Comparison of ENCODE assay signal across 9 cellular contexts in the genomic region with DNA sequence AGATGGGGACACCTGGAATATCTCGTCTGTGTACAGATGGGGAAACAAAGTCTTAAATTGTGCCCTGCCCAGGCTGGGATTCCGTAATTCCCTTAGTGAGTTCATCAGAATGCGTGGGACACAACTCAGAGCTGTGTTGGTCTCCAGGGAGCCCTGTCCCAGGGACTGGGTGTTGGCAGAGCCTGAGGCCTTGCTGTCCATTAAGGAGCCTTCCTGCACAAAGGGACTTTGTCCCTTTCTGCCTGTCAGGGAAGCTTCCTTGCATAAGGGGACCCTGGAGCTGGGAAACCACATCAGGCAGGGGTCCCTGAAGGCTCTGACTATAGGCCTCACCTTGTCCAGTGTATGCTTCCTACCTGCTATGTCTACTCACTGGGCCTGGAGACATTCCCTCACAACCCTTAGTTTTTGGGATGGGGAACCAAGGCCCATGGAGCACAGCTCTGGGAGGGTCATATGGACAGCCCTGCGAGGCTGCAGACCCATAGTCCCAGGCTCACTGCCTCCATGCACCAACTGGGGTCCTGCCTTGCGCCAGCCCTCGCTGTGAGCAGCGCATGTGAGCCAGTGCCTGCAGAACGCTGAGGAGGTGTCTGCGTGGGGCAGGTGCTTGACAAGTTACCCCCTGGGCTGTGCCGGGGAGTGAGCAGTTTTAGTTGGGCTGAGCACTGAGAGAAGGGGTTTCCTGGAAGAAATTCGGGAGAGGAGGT. TPM values are rescaled to one million over a fixed set of nuclear protein-coding genes. Genes with fewer than 3 reads are reported as not detected.
DNase-seq lines count a peak whose midpoint lies in the region; ATAC-seq and TF ChIP-seq lines count a peak whose summit lies in the region.
"Had no signal": no experiment of that assay in that cellular context is flagged by ENCODE, and none has a peak within 500 bp of the region (broad histone marks: within the 10 kb centered on the region; RNA-seq: fewer than 3 reads in every experiment).

No MANE protein-coding gene starts in this region.

- DNase-seq in CD4-positive, alpha-beta T cell = no peak
- no peak for DNase-seq in SK-N-MC (ENCODE audit: low read depth, low spot score)
- DNase-seq in fibroblast of mammary gland (ENCODE audit: low read depth) = no peak
- no peak for DNase-seq in osteocyte (ENCODE audit: extremely low spot score, unreplicated experiment)
- DNase-seq in NCI-H446 (lab: John Stamatoyannopoulos, UW) = no peak
- DNase-seq in NCI-H69 (lab: John Stamatoyannopoulos, UW) = no peak
- no peak for DNase-seq in activated CD4-positive, CD25-positive, alpha-beta regulatory T cell (lab: John Stamatoyannopoulos, UW)

- H3K27me3 ChIP-seq in CD4-positive, alpha-beta T cell (ENCODE audit: control insufficient read depth, insufficient read depth, low read length) = no peaks in the 10 kb centered on the region
- H3K27me3 ChIP-seq: cardiac muscle cell had no signal

- no peaks in the 10 kb centered on the region for H3K27me3 Mint-ChIP-seq in CD4-positive, alpha-beta T cell
- H3K27me3 Mint-ChIP-seq in osteocyte (ENCODE audit: unreplicated experiment) = no peaks in the 10 kb centered on the region

- H3K27ac Mint-ChIP-seq in CD4-positive, alpha-beta T cell = peak overlapping the region; percentile 99
- peak overlapping the region; percentile 92 for H3K27ac Mint-ChIP-seq in osteocyte (ENCODE audit: unreplicated experiment)

- H3K4me1 Mint-ChIP-seq in CD4-positive, alpha-beta T cell (ENCODE audit: low read depth) = peaks cover 71% of the 10 kb centered on the region
- peaks cover 42% of the 10 kb centered on the region for H3K4me1 Mint-ChIP-seq in osteocyte (ENCODE audit: unreplicated experiment)

- no peak for ATAC-seq in CD4-positive, alpha-beta T cell (ENCODE audit: poor library complexity)
- ATAC-seq in HG03469 (IDR thresholded peaks at IDR 0.05; ENCODE audit: unreplicated experiment) = no peak

- CTCF ChIA-PET in CD4-positive, alpha-beta T cell (lab: Charles Lee) = interaction anchor here (1.2 to 3.9 kb wide), 3 partner anchors 12 to 77 kb away, joined by 3 to 22 read pairs (median 3); no protein-coding TSS in a partner anchor

- intact Hi-C loops in CD4-positive, alpha-beta T cell (cut with DNase I, micrococcal nuclease) = loop anchor here (2.0 to 5.0 kb wide), 4 partner anchors 37 to 355 kb away; a partner anchor contains a TSS

- no peaks in the 10 kb centered on the region for H3K9me3 Mint-ChIP-seq in CD4-positive, alpha-beta T cell
- peaks cover 4% of the 10 kb centered on the region for H3K9me3 Mint-ChIP-seq in osteocyte (ENCODE audit: unreplicated experiment)

- peak overlapping the region; percentile 90 for H3K4me3 Mint-ChIP-seq in CD4-positive, alpha-beta T cell
- H3K4me3 Mint-ChIP-seq in osteocyte (ENCODE audit: unreplicated experiment) = peak overlapping the region; percentile 79

- TF ChIP-seq CTCF in CD4-positive, alpha-beta T cell (IDR thresholded peaks at IDR 0.05) = no peak
- TF ChIP-seq CTCF in fibroblast of mammary gland (conservative IDR thresholded peaks at IDR 0.05; ENCODE audit: control insufficient read depth, insufficient read depth, low read depth, low read length) (no peak), osteocyte (IDR thresholded peaks at IDR 0.05) (no peak)

- H3K9ac ChIP-seq in SK-N-MC (ENCODE audit: insufficient read length) = no peak overlapping the region

- POLR2A ChIA-PET in CD4-positive, alpha-beta T cell (lab: Charles Lee) = interaction anchor here (1.3 to 4.6 kb wide), 7 partner anchors 9 to 133 kb away, joined by 3 to 35 read pairs (median 20); a partner anchor contains a TSS

- H3K36me3 Mint-ChIP-seq in CD4-positive, alpha-beta T cell (ENCODE audit: low read depth) = peaks cover 24% of the 10 kb centered on the region
- peaks cover 5% of the 10 kb centered on the region for H3K36me3 Mint-ChIP-seq in osteocyte (ENCODE audit: unreplicated experiment)

- no peaks in the 10 kb centered on the region for H3K9me3 ChIP-seq in CD4-positive, alpha-beta T cell (ENCODE audit: control insufficient read depth, low read length)
- H3K9me3 ChIP-seq in SK-N-MC (ENCODE audit: low read depth, low read length) = peaks cover 4% of the 10 kb centered on the region; the same call in 1 of the 2 replicates

- peak overlapping the region; percentile 85; the same call in 1 of the 2 replicates for H3K4me3 ChIP-seq in SK-N-MC
- peak overlapping the region; percentile 65 for H3K4me3 ChIP-seq in fibroblast of mammary gland (ENCODE audit: control insufficient read depth, low read depth, low read length)

- peak overlapping the region; percentile 74 for H3K27ac ChIP-seq in CD4-positive, alpha-beta T cell (ENCODE audit: low read depth, low read length)
- H3K27ac ChIP-seq in SK-N-MC = no peak overlapping the region
- H3K27ac ChIP-seq: cardiac muscle cell had no signal

- H3K36me3 ChIP-seq in SK-N-MC (ENCODE audit: insufficient read depth, low read length) = no peaks in the 10 kb centered on the region
- H3K36me3 ChIP-seq: cardiac muscle cell had no signal

RNA-seq across cellular contexts. Expression of a gene that starts 1.6 kb away (rescaled TPM):
- 10 to 100 TPM; 38.8 to 39.2 TPM for total RNA-seq in CD4-positive, alpha-beta T cell
- 35.8 and 42.9 TPM in 2 replicates for total RNA-seq in osteocyte

RNA-seq across cellular contexts. Expression of a gene that starts 36.4 kb away (rescaled TPM):
- total RNA-seq in CD4-positive, alpha-beta T cell = 10 to 100 TPM; 87.8 to 87.9 TPM
- total RNA-seq in osteocyte = 28.1 and 32.9 TPM in 2 replicates

RNA-seq across cellular contexts. Expression of a gene that starts 39.1 kb away (rescaled TPM):
- 10 to 100 TPM; 33.9 to 35.6 TPM for total RNA-seq in CD4-positive, alpha-beta T cell
- not detected in 2 replicates for total RNA-seq in osteocyte
- total RNA-seq: cardiac muscle cell had no signal

Comparison
In these comparisons a context has a peak if more than half of its experiments do, and no peak if none do; other contexts are left out.
1. RNA of a gene that starts 39.1 kb away (total RNA-seq): 33.9 to 35.6 TPM in CD4-positive, alpha-beta T cell; not detected in osteocyte; every median in the first group is over 10 times any median in the second.